ENCODE assay signal across 1 cellular context in the genomic region with DNA sequence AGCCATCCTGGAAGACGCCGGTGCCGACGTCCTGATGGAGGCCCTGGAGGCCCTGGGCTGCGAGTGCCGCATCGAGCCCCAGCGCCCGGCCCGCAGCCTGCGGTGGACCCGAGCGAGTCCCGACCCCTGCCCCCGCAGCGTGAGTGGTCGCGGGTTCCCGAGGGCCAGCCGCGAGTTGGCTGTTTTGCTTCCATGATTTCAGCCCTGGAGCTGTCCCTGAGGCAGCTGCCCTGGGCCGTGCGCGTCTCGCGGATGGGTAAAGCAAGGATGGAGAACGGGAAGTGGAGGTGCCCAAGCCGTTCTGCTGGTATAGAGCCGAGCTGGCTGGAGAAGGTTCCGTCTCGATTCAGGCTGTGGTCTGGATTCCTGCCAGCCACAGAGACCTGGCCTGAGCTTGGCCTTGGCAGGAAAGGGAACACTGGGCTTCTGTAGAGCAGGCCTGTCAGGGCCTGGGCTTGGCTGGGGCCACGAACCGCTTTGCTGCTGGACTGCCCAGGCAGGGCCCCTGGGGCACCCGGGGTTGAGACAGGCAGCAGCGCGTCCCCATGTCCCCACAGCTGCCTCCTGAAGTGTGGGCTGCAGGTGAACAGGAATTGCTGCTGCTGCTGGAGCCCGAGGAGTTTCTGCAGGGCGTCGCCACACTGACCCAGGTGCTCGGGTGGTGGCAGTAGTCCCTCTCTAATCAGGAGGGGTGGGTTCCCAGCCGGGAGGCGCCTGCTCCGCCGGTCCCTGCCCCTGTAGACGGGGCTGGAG.
TF ChIP-seq lines count a peak whose summit lies in the region.

No MANE protein-coding gene starts in this region.

TF ChIP-seq in IMR-90, 13 proteins besides CTCF, POLR2A, EP300 and RAD21:
- TF ChIP-seq MXI1 (IDR thresholded peaks at IDR 0.05; ENCODE audit: borderline replicate concordance, low read depth, low read length), result 0 out of 2 replicates have a peak, but pooled peaks have one; percentile 1
- TF ChIP-seq, protein P1, sequence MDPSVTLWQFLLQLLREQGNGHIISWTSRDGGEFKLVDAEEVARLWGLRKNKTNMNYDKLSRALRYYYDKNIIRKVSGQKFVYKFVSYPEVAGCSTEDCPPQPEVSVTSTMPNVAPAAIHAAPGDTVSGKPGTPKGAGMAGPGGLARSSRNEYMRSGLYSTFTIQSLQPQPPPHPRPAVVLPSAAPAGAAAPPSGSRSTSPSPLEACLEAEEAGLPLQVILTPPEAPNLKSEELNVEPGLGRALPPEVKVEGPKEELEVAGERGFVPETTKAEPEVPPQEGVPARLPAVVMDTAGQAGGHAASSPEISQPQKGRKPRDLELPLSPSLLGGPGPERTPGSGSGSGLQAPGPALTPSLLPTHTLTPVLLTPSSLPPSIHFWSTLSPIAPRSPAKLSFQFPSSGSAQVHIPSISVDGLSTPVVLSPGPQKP (IDR thresholded peaks at IDR 0.05; ENCODE audit: borderline replicate concordance, low read depth, low read length), result no peak
